Comparison of ENCODE assay signal across 14 cellular contexts in genomic region chr1:110308247-110308646, GRCh38. TPM values are rescaled to one million over a fixed set of nuclear protein-coding genes. Genes with fewer than 3 reads are reported as not detected.
DNase-seq lines count a peak whose midpoint lies in the region; TF ChIP-seq lines count a peak whose summit lies in the region.
"Had no signal": no experiment of that assay in that cellular context is flagged by ENCODE, and none has a peak within 500 bp of the region (broad histone marks: within the 10 kb centered on the region; RNA-seq: fewer than 3 reads in every experiment).

No MANE protein-coding gene starts in this region.

- WGBS in suprapubic skin: 61% methylated on average over 3 of the region's 3 CpGs

- no peaks in the 10 kb centered on the region for H3K36me3 ChIP-seq in BLaER1 treated with 17β-estradiol and CSF1 and Interleukin-3, amounts not matched to agents 10 nM and 100 nM
- H3K36me3 ChIP-seq in suprapubic skin: no peaks in the 10 kb centered on the region
- H3K36me3 ChIP-seq: BLaER1, thyroid gland had no signal

- no peaks in the 10 kb centered on the region for H3K9me3 ChIP-seq in BLaER1 treated with 17β-estradiol and CSF1 and Interleukin-3, amounts not matched to agents 10 nM and 100 nM (replicated peaks in 1 of 11)
- H3K9me3 ChIP-seq in suprapubic skin: no peaks in the 10 kb centered on the region
- H3K9me3 ChIP-seq: BLaER1, thyroid gland had no signal

- peak overlapping the region in 9 of 11 experiments; percentile 29 to 79 (median 53); a peak in 16 of 22 replicates for H3K4me2 ChIP-seq in BLaER1 treated with 17β-estradiol and CSF1 and Interleukin-3, amounts not matched to agents 10 nM and 100 nM

- H3K27ac ChIP-seq in BLaER1 treated with 17β-estradiol and CSF1 and Interleukin-3, amounts not matched to agents 10 nM and 100 nM: peak overlapping the region in 2 of 11 experiments; percentile 3 to 29; a peak in 1 of 22 replicates
- H3K27ac ChIP-seq in epithelial cell of prostate (peak overlapping the region; percentile 13), suprapubic skin (no peak overlapping the region)
- H3K27ac ChIP-seq: BLaER1, thyroid gland, VCaP had no signal

- no peaks in the 10 kb centered on the region for H3K27me3 ChIP-seq in BLaER1 treated with 17β-estradiol and CSF1 and Interleukin-3, amounts not matched to agents 10 nM and 100 nM
- H3K27me3 ChIP-seq in suprapubic skin: no peaks in the 10 kb centered on the region
- H3K27me3 ChIP-seq: BLaER1, thyroid gland had no signal

- peaks cover 15 to 62% (median 25%) of the 10 kb centered on the region in 10 experiments for H3K4me1 ChIP-seq in BLaER1 treated with 17β-estradiol and CSF1 and Interleukin-3, amounts not matched to agents 10 nM and 100 nM
- H3K4me1 ChIP-seq in suprapubic skin: no peaks in the 10 kb centered on the region

- no peak for TF ChIP-seq CTCF in suprapubic skin (IDR thresholded peaks at IDR 0.05)

- no peak overlapping the region; a peak in 1 of 22 replicates for H3K9ac ChIP-seq in BLaER1 treated with 17β-estradiol and CSF1 and Interleukin-3, amounts not matched to agents 10 nM and 100 nM
- H3K9ac ChIP-seq: BLaER1 had no signal

- H4K20me1 ChIP-seq in BLaER1 treated with 17β-estradiol and CSF1 and Interleukin-3, amounts not matched to agents 10 nM and 100 nM: 0 out of 22 replicates have a peak, but pooled peaks cover 0 to 12% (median 0%) of the 10 kb centered on the region in 11 experiments
- H4K20me1 ChIP-seq: BLaER1 had no signal

- TF ChIP-seq POLR2A in suprapubic skin (IDR thresholded peaks at IDR 0.05): no peak

- no peak for TF ChIP-seq EP300 in suprapubic skin (IDR thresholded peaks at IDR 0.05)

- DNase-seq in MV-4-11 (lab: John Stamatoyannopoulos, UW) (peak; percentile 8), epithelial cell of prostate (ENCODE audit: low read depth, low spot score) (no peak), non-pigmented ciliary epithelial cell (ENCODE audit: low read depth) (peak; percentile 76), NCI-H748 treated with DMSO at 0.1 percent for 48 hours (lab: John Stamatoyannopoulos, UW) (no peak), suprapubic skin (ENCODE audit: low spot score in 2 of 2) (no peak), NCI-H2029 (lab: John Stamatoyannopoulos, UW) (no peak), NCI-H1417 (lab: John Stamatoyannopoulos, UW) (no peak)
- DNase-seq: activated naive CD4-positive, alpha-beta T cell; cerebellar nuclear complex; NCI-H1417 treated with DMSO at 0.1 percent for 48 hours; thyroid gland had no signal

- no peak overlapping the region for H3K4me3 ChIP-seq in BLaER1 treated with 17β-estradiol and CSF1 and Interleukin-3, amounts not matched to agents 10 nM and 100 nM
- H3K4me3 ChIP-seq in suprapubic skin: no peak overlapping the region
- H3K4me3 ChIP-seq: BLaER1, thyroid gland had no signal

RNA-seq across cellular contexts. Expression of gene RBM15, which starts 30.9 kb away (rescaled TPM):
- 10 to 100 TPM; 27.4 to 51.2 (median 32.7) TPM for total RNA-seq in suprapubic skin

Comparison
In these comparisons a context has a peak if more than half of its experiments do, and no peak if none do; other contexts are left out.
1. DNase-seq: peak in MV-4-11 (single experiment) and non-pigmented ciliary epithelial cell (single experiment); none in epithelial cell of prostate (single experiment), NCI-H748 treated with DMSO at 0.1 percent for 48 hours (single experiment), suprapubic skin (0 of 2), NCI-H2029 (single experiment) and NCI-H1417 (0 of 3).